ENCODE assay signal across 27 cellular contexts in the genomic region with DNA sequence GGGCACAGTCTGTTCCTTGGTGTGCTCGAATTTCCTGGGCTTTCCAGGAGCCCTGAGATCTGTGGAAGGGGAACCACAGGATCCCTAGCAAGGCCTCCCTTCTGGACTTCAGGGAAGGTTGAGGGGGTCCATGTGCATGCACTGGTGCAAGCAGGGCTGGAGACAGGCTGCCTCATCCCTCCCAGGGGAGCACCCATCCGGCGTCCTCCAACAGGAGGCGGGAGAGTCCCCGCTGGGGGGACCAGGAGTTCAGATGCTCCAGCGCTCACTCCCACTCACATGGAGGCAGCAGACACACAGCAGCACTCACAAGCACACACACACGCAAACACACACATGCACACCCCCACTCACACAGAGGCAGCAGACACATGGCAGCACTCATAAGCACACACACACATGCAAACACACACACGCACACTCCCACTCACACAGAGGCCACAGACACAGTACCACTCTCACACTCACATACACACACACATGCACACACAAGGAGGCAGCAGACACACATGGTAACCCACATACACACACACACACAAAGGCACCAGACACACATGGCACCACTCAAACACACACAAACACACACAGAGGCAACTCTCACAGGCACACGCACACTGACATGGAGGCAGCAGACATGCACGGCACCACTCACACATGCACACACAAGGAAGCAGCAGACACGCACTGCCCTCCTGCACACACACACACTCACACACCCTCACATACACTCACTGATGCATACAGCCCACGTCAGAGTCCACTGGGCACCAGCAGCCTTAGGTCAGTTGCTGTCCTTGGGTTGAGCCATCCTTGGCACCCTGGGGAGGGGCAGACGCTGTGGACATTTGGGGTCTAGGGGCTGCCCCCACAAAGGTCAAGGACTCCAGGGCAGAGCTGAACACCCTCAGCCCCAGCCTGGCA.
DNase-seq lines count a peak whose midpoint lies in the region; ATAC-seq, FAIRE-seq and TF ChIP-seq lines count a peak whose summit lies in the region.
"Had no signal": no experiment of that assay in that cellular context is flagged by ENCODE, and none has a peak within 500 bp of the region (broad histone marks: within the 10 kb centered on the region; RNA-seq: fewer than 3 reads in every experiment).

No MANE protein-coding gene starts in this region.

- no peaks in the 10 kb centered on the region for H3K9me3 ChIP-seq in WERI-Rb-1 (ENCODE audit: severe bottlenecking)
- no peaks in the 10 kb centered on the region for H3K9me3 ChIP-seq in kidney (ENCODE audit: control insufficient read depth in 1 of 2, low read length in 2 of 2)
- H3K9me3 ChIP-seq in neuronal stem cell (replicated peaks in 1 of 2; ENCODE audit: control insufficient read depth in 2 of 2, insufficient read depth in 1 of 2, low read depth in 1 of 2, low read length in 2 of 2), result peaks cover 0 to 2% of the 10 kb centered on the region in 2 donors
- H3K9me3 ChIP-seq in heart right ventricle, result no peaks in the 10 kb centered on the region
- H3K9me3 ChIP-seq: MG63, transverse colon had no signal

- H3K9me2 ChIP-seq in GM23338 (ENCODE audit: insufficient read depth), result no peaks in the 10 kb centered on the region

- no peak overlapping the region for H3K4ac ChIP-seq in neuronal stem cell (ENCODE audit: low read length)

- peak overlapping the region; percentile 85 for H3K18ac ChIP-seq in neuronal stem cell (ENCODE audit: low read length)

- H3K27ac ChIP-seq in GM23338 (ENCODE audit: low read depth) (no peak overlapping the region), WERI-Rb-1 (no peak overlapping the region), kidney (ENCODE audit: low read depth in 2 of 2, low read length in 2 of 2) (peak overlapping the region in 1 of 2 donors; percentile 20), neuronal stem cell (replicated peaks; ENCODE audit: low read length) (no peak overlapping the region), heart right ventricle (no peak overlapping the region)
- H3K27ac ChIP-seq: epithelial cell of prostate, SJSA1, transverse colon had no signal

- H3K27ac Mint-ChIP-seq in GM23338, result peak overlapping the region; percentile 4; the same call in 1 of the 2 replicates
- H3K27ac Mint-ChIP-seq: activated CD4-positive, alpha-beta memory T cell treated with anti-CD3 and anti-CD28 coated beads, Interleukin-2, amount 10 ng/mL, durations not matched to agents 7 days and 5 days; T-cell had no signal

- H3K27me3 Mint-ChIP-seq in GM23338 (ENCODE audit: insufficient read depth, low read depth, poor library complexity), result peaks cover 15% of the 10 kb centered on the region

- intact Hi-C loops in kidney (cut with DNase I), result no loop called here
- intact Hi-C loops in heart right ventricle (cut with DNase I), result no loop called here

- TF ChIP-seq CTCF in GM23338 (conservative IDR thresholded peaks at IDR 0.05; ENCODE audit: low read depth in 2 of 2), result no peak
- 0 out of 2 replicates have a peak, but pooled peaks have one; percentile 1 for TF ChIP-seq CTCF in WERI-Rb-1 (IDR thresholded peaks at IDR 0.05; ENCODE audit: low read depth, low read length)
- TF ChIP-seq CTCF in kidney (IDR thresholded peaks at IDR 0.05; ENCODE audit: borderline replicate concordance, extremely low read depth, insufficient read depth), result no peak
- no peak for TF ChIP-seq CTCF in heart right ventricle (IDR thresholded peaks at IDR 0.05)

- no CpG with 5 or more reads among the region's 13 CpGs for WGBS in neuronal stem cell (ENCODE audit: extremely low coverage in 2 of 2, insufficient read length in 2 of 2, insufficient replicate concordance in 1 of 2), 2 donors
- WGBS in heart right ventricle, 2 donors, result 85 to 88% methylated on average over 13 of the region's 13 CpGs

- H2BK120ac ChIP-seq in neuronal stem cell (ENCODE audit: low read depth, low read length), result peak overlapping the region; percentile 32

- no peaks in the 10 kb centered on the region for H3K79me1 ChIP-seq in neuronal stem cell (ENCODE audit: low read depth, low read length)

- peaks cover 48% of the 10 kb centered on the region for H3K4me1 Mint-ChIP-seq in GM23338
- H3K4me1 Mint-ChIP-seq: activated CD4-positive, alpha-beta memory T cell treated with anti-CD3 and anti-CD28 coated beads, Interleukin-2, amount 10 ng/mL, durations not matched to agents 7 days and 5 days had no signal

- H3K23ac ChIP-seq in neuronal stem cell (ENCODE audit: low read depth, low read length, poor library complexity), result peak overlapping the region; percentile 60

- no peaks in the 10 kb centered on the region for H3K79me2 ChIP-seq in GM23338 (replicated peaks; ENCODE audit: insufficient read depth)

- H3K27me3 ChIP-seq in GM23338 (ENCODE audit: insufficient read depth) (no peaks in the 10 kb centered on the region), WERI-Rb-1 (ENCODE audit: insufficient read depth, low read depth, severe bottlenecking) (no peaks in the 10 kb centered on the region), neuronal stem cell (ENCODE audit: control insufficient read depth in 3 of 3, insufficient read depth in 3 of 3, low read depth in 1 of 3, low read length in 3 of 3) (peaks cover 0 to 6% (median 0%) of the 10 kb centered on the region in 3 experiments), heart right ventricle (peaks cover 0 to 55% (median 39%) of the 10 kb centered on the region in 7 donors)
- H3K27me3 ChIP-seq: MG63, SJSA1 had no signal

- DNase-seq in GM23338 (ENCODE audit: low spot score) (no peak), WERI-Rb-1 (no peak), kidney (peak; percentile 64), neuronal stem cell (ENCODE audit: low spot score) (no peak), heart right ventricle (no peak)
- no peak for DNase-seq in NK-92 treated with Interleukin-12 subunit alpha and Interleukin-12 subunit beta, amount 100 ng/mL, for 24 hours (lab: John Stamatoyannopoulos, UW)
- no peak for DNase-seq in central memory CD4-positive, alpha-beta T cell
- DNase-seq: ACHN; activated CD4-positive, alpha-beta memory T cell treated with anti-CD3 and anti-CD28 coated beads, Interleukin-2, amount 10 ng/mL, durations not matched to agents 7 days and 5 days; activated effector memory CD4-positive, alpha-beta T cell treated with anti-CD3 and anti-CD28 coated beads, Interleukin-2, amount 50 U/mL, for 16 hours; DMS79 treated with DMSO at 0.1 percent for 48 hours; effector CD4-positive, alpha-beta T cell; GF-D8; HCEC 1CT; KBM-7; left cardiac atrium; MG63; NCI-H2081; NCI-H345; NCI-H748 treated with DMSO at 0.1 percent for 48 hours; stimulated activated CD4-positive, alpha-beta T cell treated with anti-CD3 and anti-CD28 coated beads, Interleukin-2, amount 100 ng/mL, for 24 hours; T-cell; transverse colon had no signal

- peak overlapping the region; percentile 33 for H2BK12ac ChIP-seq in neuronal stem cell (ENCODE audit: low read length)

- no peak overlapping the region for H3K4me3 ChIP-seq in GM23338
- no peak overlapping the region for H3K4me3 ChIP-seq in WERI-Rb-1 (ENCODE audit: low read depth, low read length)
- no peak overlapping the region for H3K4me3 ChIP-seq in kidney (ENCODE audit: low read length in 2 of 2)
- H3K4me3 ChIP-seq in neuronal stem cell (ENCODE audit: low read length in 2 of 2), result peak overlapping the region in 1 of 2 donors; percentile 65
- no peak overlapping the region for H3K4me3 ChIP-seq in heart right ventricle
- H3K4me3 ChIP-seq: MG63, SJSA1, smooth muscle cell, transverse colon had no signal

- no peaks in the 10 kb centered on the region for H4K20me1 ChIP-seq in GM23338 (replicated peaks; ENCODE audit: insufficient read depth)

- peak overlapping the region; percentile 91 for H2AK5ac ChIP-seq in neuronal stem cell (ENCODE audit: low read depth, low read length)

- H3K9me3 Mint-ChIP-seq in GM23338, result no peaks in the 10 kb centered on the region; the same call in 2 of the 3 replicates
- H3K9me3 Mint-ChIP-seq: activated CD4-positive, alpha-beta memory T cell treated with anti-CD3 and anti-CD28 coated beads, Interleukin-2, amount 10 ng/mL, durations not matched to agents 7 days and 5 days; T-cell had no signal

- H2BK15ac ChIP-seq in neuronal stem cell (ENCODE audit: low read length), result peak overlapping the region; percentile 67

- peaks cover 21% of the 10 kb centered on the region for H3K4me1 ChIP-seq in GM23338 (ENCODE audit: insufficient read depth)
- H3K4me1 ChIP-seq in kidney (ENCODE audit: control insufficient read depth in 1 of 2, insufficient read depth in 1 of 2, low read depth in 1 of 2, low read length in 2 of 2), result peaks cover 0 to 14% of the 10 kb centered on the region in 2 donors
- H3K4me1 ChIP-seq in neuronal stem cell (ENCODE audit: control insufficient read depth in 2 of 2, insufficient read depth in 1 of 2, low read depth in 1 of 2, low read length in 2 of 2), result peaks cover 5 to 16% of the 10 kb centered on the region in 2 donors
- H3K4me1 ChIP-seq in heart right ventricle, result no peaks in the 10 kb centered on the region
- H3K4me1 ChIP-seq: SJSA1, transverse colon had no signal

- H2AFZ ChIP-seq in GM23338 (no peak overlapping the region), neuronal stem cell (ENCODE audit: low read length) (no peak overlapping the region)

- no peak for FAIRE-seq in kidney (lab: Jason Lieb, UNC)

- H3K9ac ChIP-seq in kidney (ENCODE audit: low read length in 2 of 2), result no peak overlapping the region
- H3K9ac ChIP-seq in neuronal stem cell (ENCODE audit: low read depth, low read length, poor library complexity), result peak overlapping the region; percentile 60

- no peak overlapping the region for H3K4me2 ChIP-seq in GM23338
- H3K4me2 ChIP-seq in neuronal stem cell (ENCODE audit: insufficient read depth, low read length, poor library complexity, severe bottlenecking), result no peak overlapping the region
- H3K4me2 ChIP-seq: smooth muscle cell had no signal

- H3K36me3 ChIP-seq in GM23338 (ENCODE audit: insufficient read depth), result no peaks in the 10 kb centered on the region
- no peaks in the 10 kb centered on the region for H3K36me3 ChIP-seq in WERI-Rb-1
- H3K36me3 ChIP-seq in kidney (ENCODE audit: control insufficient read depth in 1 of 2, insufficient read depth in 2 of 2, low read length in 2 of 2), result no peaks in the 10 kb centered on the region
- no peaks in the 10 kb centered on the region for H3K36me3 ChIP-seq in neuronal stem cell (replicated peaks in 1 of 2; ENCODE audit: control insufficient read depth in 2 of 2, insufficient read depth in 2 of 2, low read length in 2 of 2)
- H3K36me3 ChIP-seq in heart right ventricle, result no peaks in the 10 kb centered on the region
- H3K36me3 ChIP-seq: MG63, SJSA1, transverse colon had no signal

- H3K14ac ChIP-seq in neuronal stem cell (ENCODE audit: low read length), result peak overlapping the region; percentile 89

- ATAC-seq in GM23338 (no peak), GM21447 (IDR thresholded peaks at IDR 0.05; ENCODE audit: unreplicated experiment) (no peak), heart right ventricle (no peak)
- ATAC-seq: left cardiac atrium had no signal

- peak overlapping the region; percentile 40 for H2BK5ac ChIP-seq in neuronal stem cell (ENCODE audit: low read length)

- peak overlapping the region; percentile 52 for H4K8ac ChIP-seq in neuronal stem cell (ENCODE audit: low read depth, low read length)

- no peaks in the 10 kb centered on the region for H3K36me3 Mint-ChIP-seq in GM23338 (ENCODE audit: low read depth)
- H3K36me3 Mint-ChIP-seq: T-cell had no signal

- peak overlapping the region; percentile 76 for H4K91ac ChIP-seq in neuronal stem cell (ENCODE audit: low read depth, low read length, poor library complexity)

- peaks cover 12% of the 10 kb centered on the region; the same call in 1 of the 2 replicates for H3F3A ChIP-seq in GM23338 (replicated peaks; ENCODE audit: low read depth)

- H3K4me3 Mint-ChIP-seq in GM23338, result no peak overlapping the region
- H3K4me3 Mint-ChIP-seq: activated CD4-positive, alpha-beta memory T cell treated with anti-CD3 and anti-CD28 coated beads, Interleukin-2, amount 10 ng/mL, durations not matched to agents 7 days and 5 days; T-cell had no signal
